2 cellular contexts compared by ENCODE assay signal in genomic region chr6:131136021-131136847, GRCh38.
TF ChIP-seq lines count a peak whose summit lies in the region.

No MANE protein-coding gene starts in this region.

TF ChIP-seq in IMR-90, 13 proteins besides CTCF, POLR2A, EP300 and RAD21:
- TF ChIP-seq CHD1 (IDR thresholded peaks at IDR 0.05; ENCODE audit: low read depth, low read length) (no peak), MXI1 (IDR thresholded peaks at IDR 0.05; ENCODE audit: borderline replicate concordance, low read depth, low read length) (0 out of 2 replicates have a peak, but pooled peaks have one; percentile 56)

TF ChIP-seq in K562, 482 proteins besides CTCF, POLR2A, EP300 and RAD21:
- no peak for TF ChIP-seq NR2C1 (IDR thresholded peaks at IDR 0.05)
- 0 out of 2 replicates have a peak, but pooled peaks have one; percentile 15 for TF ChIP-seq NR2C1 (tag; IDR thresholded peaks at IDR 0.05)
- no peak for TF ChIP-seq KDM4B (IDR thresholded peaks at IDR 0.05; ENCODE audit: borderline replicate concordance in 2 of 2, low read depth in 1 of 2)
- 0 out of 2 replicates have a peak, but pooled peaks have one; percentile 29 for TF ChIP-seq HMGXB4 (CRISPR knock-in tag; IDR thresholded peaks at IDR 0.05)
- TF ChIP-seq SPI1 (IDR thresholded peaks at IDR 0.05; ENCODE audit: borderline replicate concordance, low read depth, low read length): 0 out of 2 replicates have a peak, but pooled peaks have one; percentile 1
- TF ChIP-seq NR2C2 (CRISPR knock-in tag; IDR thresholded peaks at IDR 0.05): no peak
- peak; percentile 44; the same call in 1 of the 2 replicates for TF ChIP-seq NR2C2 (tag; IDR thresholded peaks at IDR 0.05)
- TF ChIP-seq HMG20A (CRISPR knock-in tag; conservative IDR thresholded peaks at IDR 0.05): no peak
- TF ChIP-seq ZNF316 (IDR thresholded peaks at IDR 0.05): peak; percentile 40
- peak; percentile 58; the same call in 1 of the 2 replicates for TF ChIP-seq ZBTB40 (IDR thresholded peaks at IDR 0.05)
- no peak for TF ChIP-seq ZBTB40 (CRISPR knock-in tag; IDR thresholded peaks at IDR 0.05)
TF ChIP-seq in K562: peak in this region for 6.
